ENCODE assay signal across 2 cellular contexts in genomic region chr11:77340501-77340900, GRCh38.
TF ChIP-seq lines count a peak whose summit lies in the region.

No MANE protein-coding gene starts in this region.

TF ChIP-seq in GM23338, 12 proteins besides CTCF, POLR2A, EP300 and RAD21 (continued from another document):
- no peak for TF ChIP-seq ETS1 (IDR thresholded peaks at IDR 0.05)
- no peak for TF ChIP-seq STAT1 (IDR thresholded peaks at IDR 0.05; ENCODE audit: unreplicated experiment)
- no peak for TF ChIP-seq ZNF462 (CRISPR knock-in tag; IDR thresholded peaks at IDR 0.05)
- no peak for TF ChIP-seq POLR2AphosphoS5 (IDR thresholded peaks at IDR 0.05; ENCODE audit: low read depth)
- no peak for TF ChIP-seq JUNB (IDR thresholded peaks at IDR 0.05; ENCODE audit: unreplicated experiment)
- no peak for TF ChIP-seq CREB1 (CRISPR knock-in tag; IDR thresholded peaks at IDR 0.05; ENCODE audit: low read depth)
- no peak for TF ChIP-seq EZH2phosphoT487 (IDR thresholded peaks at IDR 0.05; ENCODE audit: unreplicated experiment)
- no peak for TF ChIP-seq ZNF114 (CRISPR knock-in tag; IDR thresholded peaks at IDR 0.05)

TF ChIP-seq in K562, 482 proteins besides CTCF, POLR2A, EP300 and RAD21 (continued from another document):
- no peak for TF ChIP-seq GTF2B (IDR thresholded peaks at IDR 0.05; ENCODE audit: extremely low read depth, insufficient read length)
